ENCODE assay signal across 21 cellular contexts in the genomic region with DNA sequence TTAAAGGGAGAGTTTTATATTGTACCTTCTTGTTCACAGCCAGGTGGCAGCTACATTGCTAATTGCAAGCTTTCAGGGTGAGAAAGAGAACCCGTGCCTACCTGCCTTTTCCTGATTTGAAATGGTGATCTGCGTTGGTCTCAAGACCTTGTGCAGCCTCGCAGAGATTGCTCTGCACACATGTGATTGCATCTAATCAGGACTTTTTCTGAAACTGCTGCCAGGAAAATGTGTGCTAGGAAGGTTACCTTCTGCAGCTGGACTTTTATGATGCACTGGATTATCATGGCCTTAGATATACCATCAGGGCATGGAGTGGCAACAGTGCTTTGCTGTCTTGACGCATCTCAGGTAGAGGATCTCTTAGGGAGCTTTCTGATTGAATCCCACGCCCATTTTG.
"Had no signal": no experiment of that assay in that cellular context is flagged by ENCODE, and none has a peak within 500 bp of the region (broad histone marks: within the 10 kb centered on the region; RNA-seq: fewer than 3 reads in every experiment).

No MANE protein-coding gene starts in this region.

- H3K4me3 Mint-ChIP-seq: endodermal cell; naive thymus-derived CD4-positive, alpha-beta T cell had no signal

- H3K27ac Mint-ChIP-seq: endodermal cell had no signal

- DNase-seq: effector CD4-positive, alpha-beta T cell; endodermal cell; erythroblast; foreskin keratinocyte; left ventricle myocardium superior; mesenchymal stem cell; midbrain; naive thymus-derived CD4-positive, alpha-beta T cell; sigmoid colon; stimulated activated CD4-positive, alpha-beta T cell treated with anti-CD3 and anti-CD28 coated beads, Interleukin-12 subunit alpha, Interleukin-12 subunit beta, amount 100 ng/mL, for 4 hours; stimulated activated naive CD4-positive, alpha-beta T cell; stomach; substantia nigra; trophoblast cell had no signal

- H3K36me3 Mint-ChIP-seq: naive thymus-derived CD4-positive, alpha-beta T cell had no signal

- H3K36me3 ChIP-seq: neutrophil, sigmoid colon, stomach, thoracic aorta had no signal

- H3K9me3 ChIP-seq: neutrophil, sigmoid colon, stomach, thoracic aorta had no signal

- H3K27ac ChIP-seq: coronary artery, foreskin keratinocyte, hepatocyte, neutrophil, sigmoid colon, skin epidermis, thoracic aorta had no signal

- H3K9me3 Mint-ChIP-seq: endodermal cell had no signal

- ATAC-seq: foreskin keratinocyte; left cardiac atrium; left ventricle myocardium superior; naive thymus-derived CD4-positive, alpha-beta T cell had no signal

- H3K4me3 ChIP-seq: coronary artery, hepatocyte, lung, sigmoid colon, skin epidermis, stomach, thoracic aorta had no signal

- H3K27me3 ChIP-seq: foreskin keratinocyte, hepatocyte, neutrophil, sigmoid colon, stomach had no signal
